In the genomic region with DNA sequence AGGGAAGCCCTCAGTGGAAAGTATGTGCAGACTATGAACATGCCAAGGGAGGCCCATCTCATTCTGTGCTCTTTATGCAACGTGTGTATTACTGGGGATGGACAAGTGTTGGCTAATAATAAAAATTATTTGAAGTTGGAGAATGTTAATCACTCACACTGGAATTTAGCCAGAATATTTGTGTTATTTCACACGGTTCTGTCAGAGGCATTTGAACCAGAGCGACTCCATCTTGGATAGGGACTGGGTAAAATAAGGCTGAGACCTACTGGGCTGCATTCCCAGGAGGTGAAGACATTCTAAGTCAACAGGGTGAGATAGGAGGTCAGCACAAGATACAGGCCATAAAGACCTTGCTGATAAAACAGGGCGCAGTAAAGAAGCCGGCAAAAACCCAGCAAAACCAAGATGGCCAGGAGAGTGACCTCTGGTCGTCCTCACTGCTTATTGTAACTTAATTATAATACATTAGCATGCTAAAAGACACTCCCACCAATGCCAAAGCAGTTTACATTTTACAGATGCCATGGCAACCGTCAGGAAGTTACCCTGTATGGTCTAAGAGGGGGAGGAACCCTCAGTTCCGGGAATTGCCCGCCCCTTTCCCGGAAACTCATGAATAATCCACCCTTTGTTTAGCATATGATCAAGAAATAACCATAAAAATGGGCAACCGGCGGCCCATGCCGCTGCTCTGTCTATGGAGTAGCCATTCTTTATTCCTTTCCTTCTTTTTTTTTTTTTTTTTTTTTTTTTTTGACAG, we compare ENCODE assay signal across 1 cellular context.
TF ChIP-seq lines count a peak whose summit lies in the region.

No MANE protein-coding gene starts in this region.

TF ChIP-seq in K562, 482 proteins besides CTCF, POLR2A, EP300 and RAD21 (continued from another document and continues in another):
- TF ChIP-seq, protein P1, sequence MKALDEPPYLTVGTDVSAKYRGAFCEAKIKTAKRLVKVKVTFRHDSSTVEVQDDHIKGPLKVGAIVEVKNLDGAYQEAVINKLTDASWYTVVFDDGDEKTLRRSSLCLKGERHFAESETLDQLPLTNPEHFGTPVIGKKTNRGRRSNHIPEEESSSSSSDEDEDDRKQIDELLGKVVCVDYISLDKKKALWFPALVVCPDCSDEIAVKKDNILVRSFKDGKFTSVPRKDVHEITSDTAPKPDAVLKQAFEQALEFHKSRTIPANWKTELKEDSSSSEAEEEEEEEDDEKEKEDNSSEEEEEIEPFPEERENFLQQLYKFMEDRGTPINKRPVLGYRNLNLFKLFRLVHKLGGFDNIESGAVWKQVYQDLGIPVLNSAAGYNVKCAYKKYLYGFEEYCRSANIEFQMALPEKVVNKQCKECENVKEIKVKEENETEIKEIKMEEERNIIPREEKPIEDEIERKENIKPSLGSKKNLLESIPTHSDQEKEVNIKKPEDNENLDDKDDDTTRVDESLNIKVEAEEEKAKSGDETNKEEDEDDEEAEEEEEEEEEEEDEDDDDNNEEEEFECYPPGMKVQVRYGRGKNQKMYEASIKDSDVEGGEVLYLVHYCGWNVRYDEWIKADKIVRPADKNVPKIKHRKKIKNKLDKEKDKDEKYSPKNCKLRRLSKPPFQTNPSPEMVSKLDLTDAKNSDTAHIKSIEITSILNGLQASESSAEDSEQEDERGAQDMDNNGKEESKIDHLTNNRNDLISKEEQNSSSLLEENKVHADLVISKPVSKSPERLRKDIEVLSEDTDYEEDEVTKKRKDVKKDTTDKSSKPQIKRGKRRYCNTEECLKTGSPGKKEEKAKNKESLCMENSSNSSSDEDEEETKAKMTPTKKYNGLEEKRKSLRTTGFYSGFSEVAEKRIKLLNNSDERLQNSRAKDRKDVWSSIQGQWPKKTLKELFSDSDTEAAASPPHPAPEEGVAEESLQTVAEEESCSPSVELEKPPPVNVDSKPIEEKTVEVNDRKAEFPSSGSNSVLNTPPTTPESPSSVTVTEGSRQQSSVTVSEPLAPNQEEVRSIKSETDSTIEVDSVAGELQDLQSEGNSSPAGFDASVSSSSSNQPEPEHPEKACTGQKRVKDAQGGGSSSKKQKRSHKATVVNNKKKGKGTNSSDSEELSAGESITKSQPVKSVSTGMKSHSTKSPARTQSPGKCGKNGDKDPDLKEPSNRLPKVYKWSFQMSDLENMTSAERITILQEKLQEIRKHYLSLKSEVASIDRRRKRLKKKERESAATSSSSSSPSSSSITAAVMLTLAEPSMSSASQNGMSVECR (CRISPR knock-in tag; IDR thresholded peaks at IDR 0.05): no peak
- TF ChIP-seq TRIM28 (IDR thresholded peaks at IDR 0.05) (no peak), JUNB (CRISPR knock-in tag; conservative IDR thresholded peaks at IDR 0.05) (peak; percentile 59; the same call in 1 of the 2 replicates), ZNF830 (CRISPR knock-in tag; IDR thresholded peaks at IDR 0.05) (peak; percentile 99), ZNF75A (CRISPR knock-in tag; IDR thresholded peaks at IDR 0.05) (peak; percentile 96), NONO (IDR thresholded peaks at IDR 0.05; ENCODE audit: low read depth in 2 of 2, low read length in 1 of 2) (no peak), ZNF717 (CRISPR knock-in tag; IDR thresholded peaks at IDR 0.05) (peak; percentile 96), WHSC1 (IDR thresholded peaks at IDR 0.05; ENCODE audit: low read length) (no peak), XRCC5 (IDR thresholded peaks at IDR 0.05; ENCODE audit: low read depth, low read length) (no peak), ZFX (CRISPR knock-in tag; IDR thresholded peaks at IDR 0.05) (no peak), SOX6 (IDR thresholded peaks at IDR 0.05) (no peak), MTA3 (IDR thresholded peaks at IDR 0.05; ENCODE audit: borderline replicate concordance) (peak; percentile 69; the same call in 1 of the 2 replicates), RBM14 (IDR thresholded peaks at IDR 0.05; ENCODE audit: borderline replicate concordance, insufficient read depth, low read depth, low read length) (no peak), HNRNPUL1 (IDR thresholded peaks at IDR 0.05; ENCODE audit: low read length) (no peak), YBX1 (IDR thresholded peaks at IDR 0.05) (no peak), ZNF347 (CRISPR knock-in tag; IDR thresholded peaks at IDR 0.05; ENCODE audit: low read depth) (peak; percentile 98), PHB2 (IDR thresholded peaks at IDR 0.05; ENCODE audit: low read depth) (no peak), PPARD (CRISPR knock-in tag; IDR thresholded peaks at IDR 0.05) (peak; percentile 97), U2AF2 (optimal IDR thresholded peaks at IDR 0.05; ENCODE audit: low read depth, low read length) (no peak), MCM7 (IDR thresholded peaks at IDR 0.05) (no peak), ASH1L (IDR thresholded peaks at IDR 0.05; ENCODE audit: borderline replicate concordance, low read depth, partially characterized antibody) (no peak), BHLHE40 (IDR thresholded peaks at IDR 0.05; ENCODE audit: low read length) (no peak), ZNF316 (IDR thresholded peaks at IDR 0.05) (no peak), ZBTB17 (CRISPR knock-in tag; IDR thresholded peaks at IDR 0.05) (peak; percentile 98), ERF (CRISPR knock-in tag; IDR thresholded peaks at IDR 0.05) (peak; percentile 100), NFRKB (IDR thresholded peaks at IDR 0.05; ENCODE audit: low read depth) (peak; percentile 80; the same call in 1 of the 2 replicates), FOXJ3 (CRISPR knock-in tag; IDR thresholded peaks at IDR 0.05) (peak; percentile 82; the same call in 1 of the 2 replicates), ZBED1 (IDR thresholded peaks at IDR 0.05) (no peak), ETS2 (tag; IDR thresholded peaks at IDR 0.05; ENCODE audit: borderline replicate concordance, poor library complexity, severe bottlenecking) (peak; percentile 98), ZNF785 (CRISPR knock-in tag; IDR thresholded peaks at IDR 0.05) (peak; percentile 94), U2AF1 (optimal IDR thresholded peaks at IDR 0.05; ENCODE audit: low read depth, low read length) (no peak)
- TF ChIP-seq, protein P2, sequence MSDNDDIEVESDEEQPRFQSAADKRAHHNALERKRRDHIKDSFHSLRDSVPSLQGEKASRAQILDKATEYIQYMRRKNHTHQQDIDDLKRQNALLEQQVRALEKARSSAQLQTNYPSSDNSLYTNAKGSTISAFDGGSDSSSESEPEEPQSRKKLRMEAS (CRISPR knock-in tag; IDR thresholded peaks at IDR 0.05): no peak
- TF ChIP-seq, protein P3, sequence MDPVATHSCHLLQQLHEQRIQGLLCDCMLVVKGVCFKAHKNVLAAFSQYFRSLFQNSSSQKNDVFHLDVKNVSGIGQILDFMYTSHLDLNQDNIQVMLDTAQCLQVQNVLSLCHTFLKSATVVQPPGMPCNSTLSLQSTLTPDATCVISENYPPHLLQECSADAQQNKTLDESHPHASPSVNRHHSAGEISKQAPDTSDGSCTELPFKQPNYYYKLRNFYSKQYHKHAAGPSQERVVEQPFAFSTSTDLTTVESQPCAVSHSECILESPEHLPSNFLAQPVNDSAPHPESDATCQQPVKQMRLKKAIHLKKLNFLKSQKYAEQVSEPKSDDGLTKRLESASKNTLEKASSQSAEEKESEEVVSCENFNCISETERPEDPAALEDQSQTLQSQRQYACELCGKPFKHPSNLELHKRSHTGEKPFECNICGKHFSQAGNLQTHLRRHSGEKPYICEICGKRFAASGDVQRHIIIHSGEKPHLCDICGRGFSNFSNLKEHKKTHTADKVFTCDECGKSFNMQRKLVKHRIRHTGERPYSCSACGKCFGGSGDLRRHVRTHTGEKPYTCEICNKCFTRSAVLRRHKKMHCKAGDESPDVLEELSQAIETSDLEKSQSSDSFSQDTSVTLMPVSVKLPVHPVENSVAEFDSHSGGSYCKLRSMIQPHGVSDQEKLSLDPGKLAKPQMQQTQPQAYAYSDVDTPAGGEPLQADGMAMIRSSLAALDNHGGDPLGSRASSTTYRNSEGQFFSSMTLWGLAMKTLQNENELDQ (CRISPR knock-in tag; IDR thresholded peaks at IDR 0.05; ENCODE audit: borderline replicate concordance): no peak
- TF ChIP-seq, protein P4, sequence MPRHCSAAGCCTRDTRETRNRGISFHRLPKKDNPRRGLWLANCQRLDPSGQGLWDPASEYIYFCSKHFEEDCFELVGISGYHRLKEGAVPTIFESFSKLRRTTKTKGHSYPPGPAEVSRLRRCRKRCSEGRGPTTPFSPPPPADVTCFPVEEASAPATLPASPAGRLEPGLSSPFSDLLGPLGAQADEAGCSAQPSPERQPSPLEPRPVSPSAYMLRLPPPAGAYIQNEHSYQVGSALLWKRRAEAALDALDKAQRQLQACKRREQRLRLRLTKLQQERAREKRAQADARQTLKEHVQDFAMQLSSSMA (CRISPR knock-in tag; IDR thresholded peaks at IDR 0.05): peak; percentile 91
- TF ChIP-seq, protein P5, sequence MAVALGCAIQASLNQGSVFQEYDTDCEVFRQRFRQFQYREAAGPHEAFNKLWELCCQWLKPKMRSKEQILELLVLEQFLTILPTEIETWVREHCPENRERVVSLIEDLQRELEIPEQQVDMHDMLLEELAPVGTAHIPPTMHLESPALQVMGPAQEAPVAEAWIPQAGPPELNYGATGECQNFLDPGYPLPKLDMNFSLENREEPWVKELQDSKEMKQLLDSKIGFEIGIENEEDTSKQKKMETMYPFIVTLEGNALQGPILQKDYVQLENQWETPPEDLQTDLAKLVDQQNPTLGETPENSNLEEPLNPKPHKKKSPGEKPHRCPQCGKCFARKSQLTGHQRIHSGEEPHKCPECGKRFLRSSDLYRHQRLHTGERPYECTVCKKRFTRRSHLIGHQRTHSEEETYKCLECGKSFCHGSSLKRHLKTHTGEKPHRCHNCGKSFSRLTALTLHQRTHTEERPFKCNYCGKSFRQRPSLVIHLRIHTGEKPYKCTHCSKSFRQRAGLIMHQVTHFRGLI (CRISPR knock-in tag; IDR thresholded peaks at IDR 0.05): peak; percentile 99
- TF ChIP-seq, protein P6, sequence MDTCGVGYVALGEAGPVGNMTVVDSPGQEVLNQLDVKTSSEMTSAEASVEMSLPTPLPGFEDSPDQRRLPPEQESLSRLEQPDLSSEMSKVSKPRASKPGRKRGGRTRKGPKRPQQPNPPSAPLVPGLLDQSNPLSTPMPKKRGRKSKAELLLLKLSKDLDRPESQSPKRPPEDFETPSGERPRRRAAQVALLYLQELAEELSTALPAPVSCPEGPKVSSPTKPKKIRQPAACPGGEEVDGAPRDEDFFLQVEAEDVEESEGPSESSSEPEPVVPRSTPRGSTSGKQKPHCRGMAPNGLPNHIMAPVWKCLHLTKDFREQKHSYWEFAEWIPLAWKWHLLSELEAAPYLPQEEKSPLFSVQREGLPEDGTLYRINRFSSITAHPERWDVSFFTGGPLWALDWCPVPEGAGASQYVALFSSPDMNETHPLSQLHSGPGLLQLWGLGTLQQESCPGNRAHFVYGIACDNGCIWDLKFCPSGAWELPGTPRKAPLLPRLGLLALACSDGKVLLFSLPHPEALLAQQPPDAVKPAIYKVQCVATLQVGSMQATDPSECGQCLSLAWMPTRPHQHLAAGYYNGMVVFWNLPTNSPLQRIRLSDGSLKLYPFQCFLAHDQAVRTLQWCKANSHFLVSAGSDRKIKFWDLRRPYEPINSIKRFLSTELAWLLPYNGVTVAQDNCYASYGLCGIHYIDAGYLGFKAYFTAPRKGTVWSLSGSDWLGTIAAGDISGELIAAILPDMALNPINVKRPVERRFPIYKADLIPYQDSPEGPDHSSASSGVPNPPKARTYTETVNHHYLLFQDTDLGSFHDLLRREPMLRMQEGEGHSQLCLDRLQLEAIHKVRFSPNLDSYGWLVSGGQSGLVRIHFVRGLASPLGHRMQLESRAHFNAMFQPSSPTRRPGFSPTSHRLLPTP (IDR thresholded peaks at IDR 0.05; ENCODE audit: borderline replicate concordance, extremely low read depth, insufficient read length): no peak
- TF ChIP-seq, protein P7, sequence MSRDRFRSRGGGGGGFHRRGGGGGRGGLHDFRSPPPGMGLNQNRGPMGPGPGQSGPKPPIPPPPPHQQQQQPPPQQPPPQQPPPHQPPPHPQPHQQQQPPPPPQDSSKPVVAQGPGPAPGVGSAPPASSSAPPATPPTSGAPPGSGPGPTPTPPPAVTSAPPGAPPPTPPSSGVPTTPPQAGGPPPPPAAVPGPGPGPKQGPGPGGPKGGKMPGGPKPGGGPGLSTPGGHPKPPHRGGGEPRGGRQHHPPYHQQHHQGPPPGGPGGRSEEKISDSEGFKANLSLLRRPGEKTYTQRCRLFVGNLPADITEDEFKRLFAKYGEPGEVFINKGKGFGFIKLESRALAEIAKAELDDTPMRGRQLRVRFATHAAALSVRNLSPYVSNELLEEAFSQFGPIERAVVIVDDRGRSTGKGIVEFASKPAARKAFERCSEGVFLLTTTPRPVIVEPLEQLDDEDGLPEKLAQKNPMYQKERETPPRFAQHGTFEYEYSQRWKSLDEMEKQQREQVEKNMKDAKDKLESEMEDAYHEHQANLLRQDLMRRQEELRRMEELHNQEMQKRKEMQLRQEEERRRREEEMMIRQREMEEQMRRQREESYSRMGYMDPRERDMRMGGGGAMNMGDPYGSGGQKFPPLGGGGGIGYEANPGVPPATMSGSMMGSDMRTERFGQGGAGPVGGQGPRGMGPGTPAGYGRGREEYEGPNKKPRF (IDR thresholded peaks at IDR 0.05; ENCODE audit: low read depth, low read length): no peak
- TF ChIP-seq, protein P8, sequence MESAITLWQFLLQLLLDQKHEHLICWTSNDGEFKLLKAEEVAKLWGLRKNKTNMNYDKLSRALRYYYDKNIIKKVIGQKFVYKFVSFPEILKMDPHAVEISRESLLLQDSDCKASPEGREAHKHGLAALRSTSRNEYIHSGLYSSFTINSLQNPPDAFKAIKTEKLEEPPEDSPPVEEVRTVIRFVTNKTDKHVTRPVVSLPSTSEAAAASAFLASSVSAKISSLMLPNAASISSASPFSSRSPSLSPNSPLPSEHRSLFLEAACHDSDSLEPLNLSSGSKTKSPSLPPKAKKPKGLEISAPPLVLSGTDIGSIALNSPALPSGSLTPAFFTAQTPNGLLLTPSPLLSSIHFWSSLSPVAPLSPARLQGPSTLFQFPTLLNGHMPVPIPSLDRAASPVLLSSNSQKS (CRISPR knock-in tag; IDR thresholded peaks at IDR 0.05): peak; percentile 99
- TF ChIP-seq, protein P9, sequence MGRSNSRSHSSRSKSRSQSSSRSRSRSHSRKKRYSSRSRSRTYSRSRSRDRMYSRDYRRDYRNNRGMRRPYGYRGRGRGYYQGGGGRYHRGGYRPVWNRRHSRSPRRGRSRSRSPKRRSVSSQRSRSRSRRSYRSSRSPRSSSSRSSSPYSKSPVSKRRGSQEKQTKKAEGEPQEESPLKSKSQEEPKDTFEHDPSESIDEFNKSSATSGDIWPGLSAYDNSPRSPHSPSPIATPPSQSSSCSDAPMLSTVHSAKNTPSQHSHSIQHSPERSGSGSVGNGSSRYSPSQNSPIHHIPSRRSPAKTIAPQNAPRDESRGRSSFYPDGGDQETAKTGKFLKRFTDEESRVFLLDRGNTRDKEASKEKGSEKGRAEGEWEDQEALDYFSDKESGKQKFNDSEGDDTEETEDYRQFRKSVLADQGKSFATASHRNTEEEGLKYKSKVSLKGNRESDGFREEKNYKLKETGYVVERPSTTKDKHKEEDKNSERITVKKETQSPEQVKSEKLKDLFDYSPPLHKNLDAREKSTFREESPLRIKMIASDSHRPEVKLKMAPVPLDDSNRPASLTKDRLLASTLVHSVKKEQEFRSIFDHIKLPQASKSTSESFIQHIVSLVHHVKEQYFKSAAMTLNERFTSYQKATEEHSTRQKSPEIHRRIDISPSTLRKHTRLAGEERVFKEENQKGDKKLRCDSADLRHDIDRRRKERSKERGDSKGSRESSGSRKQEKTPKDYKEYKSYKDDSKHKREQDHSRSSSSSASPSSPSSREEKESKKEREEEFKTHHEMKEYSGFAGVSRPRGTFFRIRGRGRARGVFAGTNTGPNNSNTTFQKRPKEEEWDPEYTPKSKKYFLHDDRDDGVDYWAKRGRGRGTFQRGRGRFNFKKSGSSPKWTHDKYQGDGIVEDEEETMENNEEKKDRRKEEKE (IDR thresholded peaks at IDR 0.05; ENCODE audit: borderline replicate concordance in 1 of 2, control insufficient read depth in 1 of 2, low read depth in 2 of 2, low read length in 1 of 2): no peak
